In genomic region chr14:32202941-32203882, GRCh38 we compare ENCODE assay signal across 8 cellular contexts. TPM values are rescaled to one million over a fixed set of nuclear protein-coding genes. Genes with fewer than 3 reads are reported as not detected.
DNase-seq lines count a peak whose midpoint lies in the region; ATAC-seq lines count a peak whose summit lies in the region.

Gene RNU6-8, minus strand, starts transcription at chr14:32203269.

- DNase-seq in AG08396 (ENCODE audit: low spot score) (peak; percentile 82), NCI-H2227 treated with DMSO at 0.1 percent for 48 hours (lab: John Stamatoyannopoulos, UW) (peak; percentile 85), cerebellum (ENCODE audit: low spot score) (peak; percentile 87), kidney glomerular epithelial cell (lab: John Stamatoyannopoulos, UW) (peak; percentile 75)
- peak; percentile 86 for DNase-seq in activated CD4-positive, alpha-beta T cell treated with anti-CD3 and anti-CD28 coated beads for 1 hour
- peak; percentile 75 to 80 for DNase-seq in stimulated activated CD4-positive, alpha-beta T cell treated with anti-CD3 and anti-CD28 coated beads, Interleukin-15, amount 100 ng/mL, for 48 hours (ENCODE audit: low read depth in 2 of 2)

- ATAC-seq in GM19023 (IDR thresholded peaks at IDR 0.05; ENCODE audit: unreplicated experiment) (peak; percentile 67), HG03175 (IDR thresholded peaks at IDR 0.05; ENCODE audit: unreplicated experiment) (peak; percentile 57)

RNA-seq across cellular contexts. Expression of gene RNU6-8, which starts in this region (rescaled TPM):
- not detected for total RNA-seq in cerebellum

Comparison
In these comparisons a context has a peak if more than half of its experiments do, and no peak if none do; other contexts are left out.
1. Peak in every context shown above with its lines: DNase-seq and ATAC-seq.
2. Peak in DNase-seq in cerebellum; RNA of the gene not detected or under 1 TPM.